ENCODE assay signal across 32 cellular contexts in genomic region chr6:52276130-52276529, GRCh38. TPM values are rescaled to one million over a fixed set of nuclear protein-coding genes. Genes with fewer than 3 reads are reported as not detected.
"Had no signal": no experiment of that assay in that cellular context is flagged by ENCODE, and none has a peak within 500 bp of the region (broad histone marks: within the 10 kb centered on the region; RNA-seq: fewer than 3 reads in every experiment).

No MANE protein-coding gene starts in this region.

- H3K4me1 Mint-ChIP-seq: activated B cell treated with CpG ODN at 0.5 μM for 24 hours; activated T-helper 17 cell treated with anti-CD3 and anti-CD28 coated beads, Interleukin-2, amount 50 U/mL, for 72 hours had no signal

- H3K27ac Mint-ChIP-seq: activated B cell treated with CpG ODN at 0.5 μM for 24 hours; activated CD8-positive, alpha-beta T cell treated with anti-CD3 and anti-CD28 coated beads for 36 hours; activated naive CD8-positive, alpha-beta T cell treated with anti-CD3 and anti-CD28 coated beads for 36 hours; activated T-helper 17 cell treated with anti-CD3 and anti-CD28 coated beads, Interleukin-2, amount 50 U/mL, for 72 hours had no signal

- H3K27me3 Mint-ChIP-seq: activated B cell treated with CpG ODN at 0.5 μM for 24 hours; activated CD8-positive, alpha-beta T cell treated with anti-CD3 and anti-CD28 coated beads for 36 hours; activated naive CD8-positive, alpha-beta T cell treated with anti-CD3 and anti-CD28 coated beads for 36 hours; activated T-helper 17 cell treated with anti-CD3 and anti-CD28 coated beads, Interleukin-2, amount 50 U/mL, for 72 hours had no signal

- H3K27ac ChIP-seq: brain microvascular endothelial cell, VCaP had no signal

- H3K27me3 ChIP-seq: brain microvascular endothelial cell had no signal

- H3K4me3 Mint-ChIP-seq: activated B cell treated with CpG ODN at 0.5 μM for 24 hours; activated CD8-positive, alpha-beta T cell treated with anti-CD3 and anti-CD28 coated beads for 36 hours; activated naive CD8-positive, alpha-beta T cell treated with anti-CD3 and anti-CD28 coated beads for 36 hours; activated T-cell treated with anti-CD3 and anti-CD28 coated beads, Interleukin-2, amount 50 U/mL, for 72 hours; activated T-helper 17 cell treated with anti-CD3 and anti-CD28 coated beads, Interleukin-2, amount 50 U/mL, for 72 hours had no signal

- H3K4me3 ChIP-seq: K562 had no signal

- DNase-seq: activated B cell treated with CpG ODN at 0.5 μM for 24 hours; activated CD4-positive, alpha-beta T cell treated with anti-CD3 and anti-CD28 coated beads for 48 hours; activated CD4-positive, CD25-positive, alpha-beta regulatory T cell treated with anti-CD3 and anti-CD28 coated beads, Interleukin-2, amount 50 U/mL, for 72 hours; activated CD8-positive, alpha-beta T cell treated with anti-CD3 and anti-CD28 coated beads for 36 hours; activated effector memory CD4-positive, alpha-beta T cell treated with anti-CD3 and anti-CD28 coated beads, Interleukin-2, amount 50 U/mL, for 16 hours; activated naive CD4-positive, alpha-beta T cell; activated naive CD4-positive, alpha-beta T cell treated with anti-CD3 and anti-CD28 coated beads, Interleukin-2, amount 50 U/mL, for 16 hours; activated naive CD8-positive, alpha-beta T cell treated with anti-CD3 and anti-CD28 coated beads for 36 hours; activated T-cell treated with anti-CD3 and anti-CD28 coated beads, Interleukin-2, amount 50 U/mL, for 1 hour; activated T-cell treated with anti-CD3 and anti-CD28 coated beads, Interleukin-2, amount 50 U/mL, for 72 hours; amniotic stem cell; aorta; brain microvascular endothelial cell; central memory CD4-positive, alpha-beta T cell; NCI-H1105; NCI-H1436; NCI-H1694; NCI-H1930; NCI-H2081 treated with DMSO at 0.1 percent for 48 hours; NCI-H345; NCI-H524 treated with DMSO at 0.1 percent for 48 hours; OCI-M1; Right ventricle myocardium superior; SW 1271; T-helper 1 cell; T-helper 2 cell; T-helper 9 cell had no signal

- ATAC-seq: activated CD8-positive, alpha-beta T cell treated with anti-CD3 and anti-CD28 coated beads for 36 hours; activated T-cell treated with anti-CD3 and anti-CD28 coated beads, Interleukin-2, amount 50 U/mL, for 72 hours; activated T-helper 17 cell treated with anti-CD3 and anti-CD28 coated beads, Interleukin-2, amount 50 U/mL, for 72 hours; K562 had no signal

- H3K9me3 Mint-ChIP-seq: activated B cell treated with CpG ODN at 0.5 μM for 24 hours; activated CD8-positive, alpha-beta T cell treated with anti-CD3 and anti-CD28 coated beads for 36 hours; activated naive CD8-positive, alpha-beta T cell treated with anti-CD3 and anti-CD28 coated beads for 36 hours; activated T-cell treated with anti-CD3 and anti-CD28 coated beads, Interleukin-2, amount 50 U/mL, for 72 hours; activated T-helper 17 cell treated with anti-CD3 and anti-CD28 coated beads, Interleukin-2, amount 50 U/mL, for 72 hours had no signal

RNA-seq across cellular contexts. Expression of gene IL17F, which starts 31.8 kb away (rescaled TPM):
- total RNA-seq: activated B cell treated with CpG ODN at 0.5 μM for 24 hours; activated naive CD8-positive, alpha-beta T cell treated with anti-CD3 and anti-CD28 coated beads for 36 hours; aorta; K562; MCF 10A; NCI-H460; Right ventricle myocardium superior had no signal
- polyA plus RNA-seq: aorta, K562 had no signal
